ENCODE assay signal across 29 cellular contexts in the genomic region with DNA sequence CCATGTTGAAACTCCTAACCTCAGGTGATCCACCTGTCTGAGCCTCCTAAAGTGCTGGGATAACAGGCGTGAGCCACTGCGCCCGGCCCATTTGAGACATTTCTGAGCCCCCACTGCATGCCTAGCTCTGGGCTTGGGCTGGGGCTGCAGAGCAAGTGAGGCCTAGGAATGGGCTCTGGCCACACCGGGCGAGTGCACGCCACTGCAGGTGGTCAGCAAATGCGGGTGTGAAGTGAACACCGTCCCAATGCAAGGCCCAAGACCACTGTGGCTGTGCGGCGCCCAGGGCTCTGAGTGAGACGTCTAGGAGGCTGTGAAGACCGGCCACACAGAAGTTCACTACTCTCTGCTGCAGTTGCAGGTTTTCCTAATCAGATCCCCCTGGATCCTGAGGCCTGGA. TPM values are rescaled to one million over a fixed set of nuclear protein-coding genes. Genes with fewer than 3 reads are reported as not detected.
DNase-seq lines count a peak whose midpoint lies in the region; ATAC-seq, FAIRE-seq and TF ChIP-seq lines count a peak whose summit lies in the region.
"Had no signal": no experiment of that assay in that cellular context is flagged by ENCODE, and none has a peak within 500 bp of the region (broad histone marks: within the 10 kb centered on the region; RNA-seq: fewer than 3 reads in every experiment).

No MANE protein-coding gene starts in this region.

- in situ Hi-C loops in HepG2 (cut with HindIII; ENCODE audit: extremely low pct_ligation_motif_present, low pct_unique_long_range_greater_than_20kb) = no loop called here

- WGBS in HepG2 (ENCODE audit: low lambda C conversion rate) = 92% methylated on average over 8 of the region's 12 CpGs
- WGBS in right lobe of liver (ENCODE audit: insufficient coverage, low coverage, low lambda C conversion rate, missing lambda C conversion rate) = 100% methylated on average over 3 of the region's 12 CpGs

- peaks cover 13% of the 10 kb centered on the region for H3K79me2 ChIP-seq in HepG2 (ENCODE audit: insufficient read depth, low read length)

- CTCF ChIA-PET in HepG2 (lab: Yijun Ruan, JAX; ENCODE audit: low intra/inter-chr PET ratio, low total read pairs) = no interaction called here

- H3K4me1 Mint-ChIP-seq in T-helper 17 cell = peaks cover 10% of the 10 kb centered on the region

- TF ChIP-seq RAD21 in HepG2 (CRISPR knock-in tag; IDR thresholded peaks at IDR 0.05) = no peak

- no peak overlapping the region for H3K9ac ChIP-seq in HepG2 (ENCODE audit: insufficient read depth, low read depth, low read length)
- peak overlapping the region in 1 of 11 experiments; percentile 9; a peak in 1 of 22 replicates for H3K9ac ChIP-seq in BLaER1 treated with 17β-estradiol and CSF1 and Interleukin-3, amounts not matched to agents 10 nM and 100 nM

- BruUV-seq in HepG2 (replicated peaks; lab: Mats Ljungman, UMichigan) = TSS peak; percentile 15

- ATAC-seq in HepG2 (no peak), right lobe of liver (no peak), T-helper 17 cell (no peak)
- ATAC-seq: GM12878 had no signal

- H3K36me3 Mint-ChIP-seq in T-helper 17 cell (ENCODE audit: low read depth) = peaks cover 4% of the 10 kb centered on the region

- FAIRE-seq in HepG2 (lab: Jason Lieb, UNC) (no peak), urothelium cell line (lab: Jason Lieb, UNC) (no peak), frontal cortex (lab: Jason Lieb, UNC) (no peak)
- FAIRE-seq: A204.1, GM12878, GM12892, GM18507 had no signal

- H3K27me3 Mint-ChIP-seq in T-helper 17 cell = no peaks in the 10 kb centered on the region
- H3K27me3 Mint-ChIP-seq: B cell; CD4-positive, alpha-beta memory T cell; CD4-positive, CD25-positive, alpha-beta regulatory T cell; CD8-positive, alpha-beta memory T cell had no signal

- no peak overlapping the region for H3K4me3 Mint-ChIP-seq in T-helper 17 cell
- H3K4me3 Mint-ChIP-seq: B cell; CD14-positive monocyte; CD4-positive, alpha-beta memory T cell; CD4-positive, CD25-positive, alpha-beta regulatory T cell; CD8-positive, alpha-beta memory T cell had no signal

- POLR2A ChIA-PET in HepG2 (lab: Yijun Ruan, JAX) = no interaction called here

- peaks cover 11% of the 10 kb centered on the region; the same call in 1 of the 2 replicates for H4K20me1 ChIP-seq in HepG2 (ENCODE audit: insufficient read depth, low read length)
- peaks cover 0 to 96% (median 28%) of the 10 kb centered on the region in 11 experiments; a peak in 14 of 22 replicates for H4K20me1 ChIP-seq in BLaER1 treated with 17β-estradiol and CSF1 and Interleukin-3, amounts not matched to agents 10 nM and 100 nM

- H2AFZ ChIP-seq in HepG2 (ENCODE audit: low read length) = no peak overlapping the region

- TF ChIP-seq POLR2A in HepG2 (IDR thresholded peaks at IDR 0.05; ENCODE audit: insufficient read depth in 1 of 2, low read depth in 2 of 2, low read length in 2 of 2) (no peak), right lobe of liver (IDR thresholded peaks at IDR 0.05) (no peak)

- DNase-seq in HepG2 (ENCODE audit: low spot score) = no peak
- no peak for DNase-seq in right lobe of liver
- DNase-seq in T-helper 17 cell = no peak
- no peak for DNase-seq in urothelium cell line (ENCODE audit: low spot score)
- no peak for DNase-seq in NCI-H446 (lab: John Stamatoyannopoulos, UW)
- no peak for DNase-seq in frontal cortex (ENCODE audit: low spot score in 2 of 2)
- DNase-seq: 8988T; ACHN; AML-193; C1 segment of cervical spinal cord; CD4-positive, alpha-beta memory T cell; CD4-positive, CD25-positive, alpha-beta regulatory T cell; CD8-positive, alpha-beta memory T cell; COR-L47; DMS 273 treated with DMSO at 0.1 percent for 48 hours; DMS153; DMS53; DMS79; DND-41; EL; GDM1 had no signal

- H3K27ac ChIP-seq in HepG2 (ENCODE audit: extremely low read length, insufficient read depth, low read length) (no peak overlapping the region), right lobe of liver (no peak overlapping the region)
- peak overlapping the region in 3 of 11 experiments; percentile 1 to 80 (median 53); a peak in 4 of 22 replicates for H3K27ac ChIP-seq in BLaER1 treated with 17β-estradiol and CSF1 and Interleukin-3, amounts not matched to agents 10 nM and 100 nM

- H3K27me3 ChIP-seq in HepG2 (ENCODE audit: control insufficient read depth in 1 of 2, insufficient read depth in 2 of 2, low read length in 2 of 2) (no peaks in the 10 kb centered on the region), right lobe of liver (no peaks in the 10 kb centered on the region)
- H3K27me3 ChIP-seq in BLaER1 treated with 17β-estradiol and CSF1 and Interleukin-3, amounts not matched to agents 10 nM and 100 nM = no peaks in the 10 kb centered on the region

- peaks cover 14% of the 10 kb centered on the region for H3K4me1 ChIP-seq in HepG2 (ENCODE audit: insufficient read depth, low read length)
- H3K4me1 ChIP-seq in right lobe of liver = no peaks in the 10 kb centered on the region
- peaks cover 70 to 96% (median 93%) of the 10 kb centered on the region in 10 experiments for H3K4me1 ChIP-seq in BLaER1 treated with 17β-estradiol and CSF1 and Interleukin-3, amounts not matched to agents 10 nM and 100 nM

- H3K4me2 ChIP-seq in HepG2 (ENCODE audit: low read depth, low read length) = no peak overlapping the region
- peak overlapping the region in 7 of 11 experiments; percentile 32 to 100 (median 98); a peak in 12 of 22 replicates for H3K4me2 ChIP-seq in BLaER1 treated with 17β-estradiol and CSF1 and Interleukin-3, amounts not matched to agents 10 nM and 100 nM

- peak overlapping the region; percentile 83 for H3K27ac Mint-ChIP-seq in T-helper 17 cell
- H3K27ac Mint-ChIP-seq: B cell; CD8-positive, alpha-beta memory T cell had no signal

- H3K9me3 ChIP-seq in HepG2 (ENCODE audit: low read length) = no peaks in the 10 kb centered on the region
- H3K9me3 ChIP-seq in right lobe of liver = no peaks in the 10 kb centered on the region
- no peaks in the 10 kb centered on the region for H3K9me3 ChIP-seq in BLaER1 treated with 17β-estradiol and CSF1 and Interleukin-3, amounts not matched to agents 10 nM and 100 nM (replicated peaks in 1 of 11)
- H3K9me3 ChIP-seq in T-helper 17 cell (ENCODE audit: control insufficient read depth, low read length, poor library complexity, severe bottlenecking) = no peaks in the 10 kb centered on the region

- H3K4me3 ChIP-seq in HepG2 (replicated peaks in 1 of 3; ENCODE audit: insufficient read depth in 1 of 3, low read depth in 2 of 3, low read length in 3 of 3) (no peak overlapping the region), right lobe of liver (no peak overlapping the region)
- no peak overlapping the region for H3K4me3 ChIP-seq in BLaER1 treated with 17β-estradiol and CSF1 and Interleukin-3, amounts not matched to agents 10 nM and 100 nM
- H3K4me3 ChIP-seq: GM12878 had no signal

- H3K36me3 ChIP-seq in HepG2 (replicated peaks in 1 of 2; ENCODE audit: control insufficient read depth in 1 of 2, insufficient read depth in 2 of 2, low read length in 2 of 2) (peaks cover 19 to 43% of the 10 kb centered on the region in 2 experiments), right lobe of liver (peaks cover 0 to 13% (median 3%) of the 10 kb centered on the region in 4 donors)
- peaks cover 6 to 94% (median 23%) of the 10 kb centered on the region in 11 experiments; a peak in 17 of 22 replicates for H3K36me3 ChIP-seq in BLaER1 treated with 17β-estradiol and CSF1 and Interleukin-3, amounts not matched to agents 10 nM and 100 nM

- intact Hi-C loops in HepG2 (cut with micrococcal nuclease; ENCODE audit: unreplicated experiment) (no loop called here), right lobe of liver (cut with DNase I) (no loop called here)

- TF ChIP-seq EP300 in HepG2 (IDR thresholded peaks at IDR 0.05; ENCODE audit: low read depth in 2 of 2, low read length in 2 of 2) (no peak), HepG2 (CRISPR knock-in tag; IDR thresholded peaks at IDR 0.05; ENCODE audit: borderline replicate concordance) (no peak)

- TF ChIP-seq CTCF in HepG2 (CRISPR knock-in tag; IDR thresholded peaks at IDR 0.05) (no peak), right lobe of liver (IDR thresholded peaks at IDR 0.05) (no peak)

RNA-seq across cellular contexts. Expression of a gene that starts 9.5 kb away (rescaled TPM):
- total RNA-seq in HepG2 (2016; rRNA removed; fragmentation: Illumina TruSeq; extraction: Trizol) (10.1 and 14.9 TPM in 2 replicates), right lobe of liver (10 to 100 TPM; 13.2 to 48.0 (median 24.9) TPM), T-helper 17 cell (100 to 1,000 TPM; 134 TPM), frontal cortex (1.6 TPM)
- total RNA-seq in HepG2 (2016; cell fraction: cytosol; rRNA removed; fragmentation: Illumina TruSeq; extraction: Trizol; ENCODE audit: low read depth) = 1.8 and 3.0 TPM in 2 replicates
- total RNA-seq in HepG2 (2016; cell fraction: insoluble cytoplasmic fraction; rRNA removed; fragmentation: Illumina TruSeq; extraction: Trizol) = 7.9 and 17.3 TPM in 2 replicates
- total RNA-seq in HepG2 (2016; cell fraction: membrane; rRNA removed; fragmentation: Illumina TruSeq; extraction: Trizol) = 5.6 and 6.2 TPM in 2 replicates
- total RNA-seq in HepG2 (2016; cell fraction: nucleus; rRNA removed; fragmentation: Illumina TruSeq; extraction: Trizol) = 22.7 and 23.6 TPM in 2 replicates
- 21.8 and 27.0 TPM in 2 replicates for polyA plus RNA-seq in HepG2 (2011; rRNA removed)
- polyA plus RNA-seq in HepG2 (2011; cell fraction: cytosol; rRNA removed) = 12.1 and 19.8 TPM in 2 replicates
- 113 and 146 TPM in 2 replicates for polyA plus RNA-seq in HepG2 (2011; cell fraction: nucleus; rRNA removed)
- polyA plus RNA-seq in HepG2 (2012) = 12.2 and 22.6 TPM in 2 replicates
- polyA plus RNA-seq in HepG2 (2016; cell fraction: cytosol; fragmentation: Illumina TruSeq; extraction: Trizol; ENCODE audit: low read depth) = 1.3 and 1.5 TPM in 2 replicates
- 6.1 and 6.6 TPM in 2 replicates for polyA plus RNA-seq in HepG2 (2016; cell fraction: insoluble cytoplasmic fraction; fragmentation: Illumina TruSeq; extraction: Trizol; ENCODE audit: low read depth)
- polyA plus RNA-seq in HepG2 (2016; cell fraction: membrane; fragmentation: Illumina TruSeq; extraction: Trizol; ENCODE audit: low read depth) = 2.1 and 2.8 TPM in 2 replicates
- polyA plus RNA-seq in HepG2 (2016; cell fraction: nucleus; fragmentation: Illumina TruSeq; extraction: Trizol; ENCODE audit: insufficient read depth, low read depth) = 26.5 and 29.7 TPM in 2 replicates
- 12.4 and 67.5 TPM in 2 replicates for polyA minus RNA-seq in HepG2 (2011; rRNA and poly(A)+ RNA removed; ENCODE audit: low replicate concordance)
- polyA minus RNA-seq in HepG2 (2011; cell fraction: cytosol; rRNA and poly(A)+ RNA removed) = 18.2 and 19.5 TPM in 2 replicates
- 76.5 and 77.0 TPM in 2 replicates for polyA minus RNA-seq in HepG2 (2011; cell fraction: nucleus; rRNA and poly(A)+ RNA removed)
- total RNA-seq: G401 had no signal

RNA-seq across cellular contexts. Expression of a gene that starts 50.0 kb away (rescaled TPM):
- total RNA-seq in HepG2 (2016; rRNA removed; fragmentation: Illumina TruSeq; extraction: Trizol) (0.18 and 0.20 TPM in 2 replicates), right lobe of liver (1 to 10 TPM in 5 of 6 experiments, under 1 TPM in 1; 0.93 to 3.5 (median 2.3) TPM), T-helper 17 cell (1 to 10 TPM; 4.1 to 4.3 TPM), frontal cortex (9.4 TPM)
- total RNA-seq in HepG2 (2016; cell fraction: cytosol; rRNA removed; fragmentation: Illumina TruSeq; extraction: Trizol; ENCODE audit: low read depth) = not detected in 2 replicates
- not detected in 2 replicates for total RNA-seq in HepG2 (2016; cell fraction: insoluble cytoplasmic fraction; rRNA removed; fragmentation: Illumina TruSeq; extraction: Trizol)
- not detected in 2 replicates for total RNA-seq in HepG2 (2016; cell fraction: membrane; rRNA removed; fragmentation: Illumina TruSeq; extraction: Trizol)
- not detected in 2 replicates for total RNA-seq in HepG2 (2016; cell fraction: nucleus; rRNA removed; fragmentation: Illumina TruSeq; extraction: Trizol)
- polyA plus RNA-seq in HepG2 (2011; rRNA removed) = 0.37 and 0.42 TPM in 2 replicates
- 0.35 and 0.46 TPM in 2 replicates for polyA plus RNA-seq in HepG2 (2011; cell fraction: cytosol; rRNA removed)
- polyA plus RNA-seq in HepG2 (2011; cell fraction: nucleus; rRNA removed) = 0.33 and 0.34 TPM in 2 replicates
- 0.15 and 0.24 TPM in 2 replicates for polyA plus RNA-seq in HepG2 (2012)
- not detected in 2 replicates for polyA plus RNA-seq in HepG2 (2016; cell fraction: cytosol; fragmentation: Illumina TruSeq; extraction: Trizol; ENCODE audit: low read depth)
- polyA plus RNA-seq in HepG2 (2016; cell fraction: insoluble cytoplasmic fraction; fragmentation: Illumina TruSeq; extraction: Trizol; ENCODE audit: low read depth) = not detected in 2 replicates
- 0.11 TPM in 1 of 2 replicates, not detected in the other for polyA plus RNA-seq in HepG2 (2016; cell fraction: membrane; fragmentation: Illumina TruSeq; extraction: Trizol; ENCODE audit: low read depth)
- polyA plus RNA-seq in HepG2 (2016; cell fraction: nucleus; fragmentation: Illumina TruSeq; extraction: Trizol; ENCODE audit: insufficient read depth, low read depth) = not detected in 2 replicates
- polyA minus RNA-seq in HepG2 (2011; rRNA and poly(A)+ RNA removed; ENCODE audit: low replicate concordance) = 2.2 and 7.6 TPM in 2 replicates
- 0.49 TPM in 1 of 2 replicates, not detected in the other for polyA minus RNA-seq in HepG2 (2011; cell fraction: cytosol; rRNA and poly(A)+ RNA removed)
- polyA minus RNA-seq in HepG2 (2011; cell fraction: nucleus; rRNA and poly(A)+ RNA removed) = 0.12 and 0.52 TPM in 2 replicates
- polyA plus RNA-seq: CD14-positive monocyte had no signal
